ENCODE assay signal across 8 cellular contexts in the genomic region with DNA sequence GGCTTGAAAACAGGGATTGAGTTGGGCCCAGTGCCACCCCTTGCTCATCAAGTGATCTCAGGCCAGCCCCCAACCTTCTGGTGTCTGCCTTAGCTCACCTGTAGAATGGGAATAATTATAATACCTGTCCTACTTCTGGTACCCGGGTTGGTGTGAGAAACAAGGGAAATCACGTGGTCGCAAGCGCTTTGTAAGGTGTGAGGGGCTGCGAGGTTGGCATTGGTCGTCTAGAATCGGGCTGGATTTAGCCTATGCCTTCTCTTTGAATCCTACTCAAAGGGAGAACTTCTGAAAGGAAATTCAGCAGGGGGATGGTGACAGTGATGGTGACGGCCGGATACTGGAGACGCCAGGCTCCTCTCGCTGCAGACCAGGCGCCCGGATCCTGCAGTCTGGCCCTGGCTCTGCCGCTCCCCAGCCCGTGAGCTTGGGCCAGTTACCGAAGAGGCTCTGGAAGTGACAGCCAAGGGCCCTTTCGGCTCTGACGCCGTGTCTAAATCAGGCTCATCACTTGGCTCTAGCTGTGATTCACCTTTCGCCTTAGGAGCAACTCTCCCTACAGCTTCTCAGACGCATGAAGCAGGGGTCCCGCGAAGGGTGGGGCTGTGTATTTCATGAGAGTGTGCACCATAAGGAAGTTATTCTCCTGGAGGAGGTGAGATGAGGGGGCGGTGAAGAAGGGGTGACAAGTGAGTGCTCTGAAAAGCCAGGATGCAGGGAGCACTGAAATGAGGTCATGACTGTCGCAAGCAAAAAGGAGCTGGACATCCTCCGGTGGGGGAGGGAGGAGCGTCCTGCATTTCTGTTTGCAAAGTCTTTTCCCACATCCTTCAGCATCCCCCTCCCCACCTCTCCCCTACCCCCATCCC. TPM values are rescaled to one million over a fixed set of nuclear protein-coding genes. Genes with fewer than 3 reads are reported as not detected.
DNase-seq lines count a peak whose midpoint lies in the region; ATAC-seq and TF ChIP-seq lines count a peak whose summit lies in the region.

No MANE protein-coding gene starts in this region.

- H3K27ac ChIP-seq in OCI-LY7 (ENCODE audit: low read depth, low read length, poor library complexity, severe bottlenecking) = no peak overlapping the region

- no peak for ATAC-seq in natural killer cell treated with Interleukin-12 subunit alpha and Interleukin-12 subunit beta and Interleukin-15 and Interleukin-18, amount 100 ng/mL, for 72 hours

- in situ Hi-C loops in KBM-7 (cut with MboI; ENCODE audit: low pct_unique_long_range_greater_than_20kb, low sequenced_read_pairs) = no loop called here

- H3K27ac Mint-ChIP-seq in natural killer cell treated with Interleukin-12 subunit alpha and Interleukin-12 subunit beta and Interleukin-15 and Interleukin-18, amount 100 ng/mL, for 72 hours = no peak overlapping the region

- intact Hi-C loops in OCI-LY7 (cut with micrococcal nuclease; ENCODE audit: unreplicated experiment) = no loop called here

- no peak for TF ChIP-seq CTCF in OCI-LY7 (conservative IDR thresholded peaks at IDR 0.05; ENCODE audit: low read length)
- TF ChIP-seq CTCF in epithelial cell of proximal tubule (conservative IDR thresholded peaks at IDR 0.05; ENCODE audit: low read depth, low read length) = no peak

- peaks cover 49 to 70% of the 10 kb centered on the region in 2 donors for H3K27me3 Mint-ChIP-seq in natural killer cell treated with Interleukin-12 subunit alpha and Interleukin-12 subunit beta and Interleukin-15 and Interleukin-18, amount 100 ng/mL, for 72 hours

- no peak overlapping the region for H2AFZ ChIP-seq in OCI-LY7 (ENCODE audit: low read length)

- CTCF ChIA-PET in OCI-LY7 (lab: Charles Lee; ENCODE audit: unreplicated experiment) = no interaction called here

- H3K4me2 ChIP-seq in OCI-LY7 (ENCODE audit: low read length) = peak overlapping the region; percentile 81; the same call in 1 of the 2 replicates

- peaks cover 18 to 25% of the 10 kb centered on the region in 2 donors for H3K4me1 Mint-ChIP-seq in natural killer cell treated with Interleukin-12 subunit alpha and Interleukin-12 subunit beta and Interleukin-15 and Interleukin-18, amount 100 ng/mL, for 72 hours (ENCODE audit: low read depth in 2 of 2)

- no peak overlapping the region for H3K4me3 ChIP-seq in OCI-LY7 (ENCODE audit: low read depth, low read length, poor library complexity, severe bottlenecking)
- H3K4me3 ChIP-seq in epithelial cell of proximal tubule (ENCODE audit: low read depth, low read length) = peak overlapping the region; percentile 30

- DNase-seq in AG20443 (ENCODE audit: low spot score) (peak; percentile 28), OCI-LY7 (ENCODE audit: low spot score) (no peak), epithelial cell of proximal tubule (ENCODE audit: low read depth) (no peak), NCI-H187 (lab: John Stamatoyannopoulos, UW) (no peak), KBM-7 (no peak), dedifferentiated amniotic fluid mesenchymal stem cell (ENCODE audit: extremely low spot score) (no peak), NCI-H128 (lab: John Stamatoyannopoulos, UW; ENCODE audit: unreplicated experiment) (no peak)
- DNase-seq in natural killer cell treated with Interleukin-12 subunit alpha and Interleukin-12 subunit beta and Interleukin-15 and Interleukin-18, amount 100 ng/mL, for 72 hours (ENCODE audit: low spot score) = no peak

- H3K36me3 ChIP-seq in OCI-LY7 (ENCODE audit: insufficient read depth, low read length) = no peaks in the 10 kb centered on the region

- H3K79me2 ChIP-seq in OCI-LY7 (ENCODE audit: insufficient read depth, low read depth, low read length) = no peaks in the 10 kb centered on the region

- H3K4me1 ChIP-seq in OCI-LY7 (ENCODE audit: insufficient read depth, low read length, poor library complexity, severe bottlenecking) = peaks cover 5% of the 10 kb centered on the region

- POLR2A ChIA-PET in OCI-LY7 (lab: Charles Lee) = interaction anchor here (0.9 to 1.6 kb wide), 3 partner anchors 22 to 60 kb away, joined by 3 to 5 read pairs (median 3); no protein-coding TSS in a partner anchor

- H3K36me3 Mint-ChIP-seq in natural killer cell treated with Interleukin-12 subunit alpha and Interleukin-12 subunit beta and Interleukin-15 and Interleukin-18, amount 100 ng/mL, for 72 hours = peaks cover 5% of the 10 kb centered on the region

- peak overlapping the region; percentile 86 for H3K4me3 Mint-ChIP-seq in natural killer cell treated with Interleukin-12 subunit alpha and Interleukin-12 subunit beta and Interleukin-15 and Interleukin-18, amount 100 ng/mL, for 72 hours

- H4K20me1 ChIP-seq in OCI-LY7 (ENCODE audit: insufficient read depth, low read length) = no peaks in the 10 kb centered on the region

- no peaks in the 10 kb centered on the region for H3K9me2 ChIP-seq in OCI-LY7 (ENCODE audit: insufficient read depth, low read length)

- H3K9me3 Mint-ChIP-seq in natural killer cell treated with Interleukin-12 subunit alpha and Interleukin-12 subunit beta and Interleukin-15 and Interleukin-18, amount 100 ng/mL, for 72 hours = no peaks in the 10 kb centered on the region

- BruUV-seq in OCI-LY7 (replicated peaks; lab: Mats Ljungman, UMichigan) = no TSS peak

- no peaks in the 10 kb centered on the region for H3K9me3 ChIP-seq in OCI-LY7 (ENCODE audit: low read length)

RNA-seq across cellular contexts. Expression of a gene that starts 4.0 kb away (rescaled TPM):
- total RNA-seq in OCI-LY7 (2014; rRNA removed; shearing (Covaris generic)) = 2.0 and 5.6 TPM in 2 replicates
- total RNA-seq in OCI-LY7 (2022) (10.4 and 13.3 TPM in 2 replicates), epithelial cell of proximal tubule (16.1 and 25.7 TPM in 2 replicates)
- under 1 TPM in 1 of 2 donors, not detected in 1; 0.62 TPM for total RNA-seq in natural killer cell treated with Interleukin-12 subunit alpha and Interleukin-12 subunit beta and Interleukin-15 and Interleukin-18, amount 100 ng/mL, for 72 hours
